In genomic region chr12:6929806-6930452, GRCh38 we compare ENCODE assay signal across 10 cellular contexts. TPM values are rescaled to one million over a fixed set of nuclear protein-coding genes. Genes with fewer than 3 reads are reported as not detected.
DNase-seq lines count a peak whose midpoint lies in the region; ATAC-seq, FAIRE-seq and TF ChIP-seq lines count a peak whose summit lies in the region.
"Had no signal": no experiment of that assay in that cellular context is flagged by ENCODE, and none has a peak within 500 bp of the region (broad histone marks: within the 10 kb centered on the region; RNA-seq: fewer than 3 reads in every experiment).

No MANE protein-coding gene starts in this region.

- peaks cover 57% of the 10 kb centered on the region for H3K4me1 Mint-ChIP-seq in activated T-cell treated with anti-CD3 and anti-CD28 coated beads, Interleukin-2, amount 50 U/mL, for 4 hours (ENCODE audit: low read depth)

- FAIRE-seq in K562 (lab: Jason Lieb, UNC), result peak; percentile 94

- H3K4me3 ChIP-seq in K562 (peak overlapping the region; percentile 76; the same call in 1 of the 2 replicates), lower lobe of right lung (peak overlapping the region; percentile 81), tibial nerve (peak overlapping the region in 2 of 4 donors; percentile 82 to 96)

- no peak; the same call in 1 of the 2 replicates for TF ChIP-seq EP300 in K562 (IDR thresholded peaks at IDR 0.05; ENCODE audit: low read length)
- TF ChIP-seq EP300 in tibial nerve (IDR thresholded peaks at IDR 0.05), result no peak

- no peak for TF ChIP-seq POLR2A in K562 (conservative IDR thresholded peaks at IDR 0.05)
- TF ChIP-seq POLR2A in tibial nerve (IDR thresholded peaks at IDR 0.05), result no peak

- H3K27ac ChIP-seq in K562 (ENCODE audit: extremely low read depth, low read depth, low read length) (peak overlapping the region; percentile 63), lower lobe of right lung (peak overlapping the region; percentile 86), tibial nerve (peak overlapping the region in 3 of 4 donors; percentile 96 to 99 (median 99))

- H3K36me3 Mint-ChIP-seq in activated T-cell treated with anti-CD3 and anti-CD28 coated beads, Interleukin-2, amount 50 U/mL, for 4 hours (ENCODE audit: insufficient read depth), result peaks cover 11% of the 10 kb centered on the region

- H3K9ac ChIP-seq in K562 (ENCODE audit: insufficient read depth in 1 of 2, low read depth in 2 of 2, low read length in 2 of 2), result peak overlapping the region; percentile 62 to 84; a peak in 3 of 4 replicates

- in situ Hi-C loops in K562 (cut with MboI), result no loop called here

- H3K27me3 Mint-ChIP-seq in activated T-cell treated with anti-CD3 and anti-CD28 coated beads, Interleukin-2, amount 50 U/mL, for 4 hours (ENCODE audit: low read depth), result no peaks in the 10 kb centered on the region

- BruUV-seq in K562 (replicated peaks; lab: Mats Ljungman, UMichigan), result no TSS peak

- H3K27me3 ChIP-seq in K562 (ENCODE audit: control insufficient read depth in 2 of 2, insufficient read depth in 2 of 2, low read length in 2 of 2), result no peaks in the 10 kb centered on the region
- H3K27me3 ChIP-seq in lower lobe of right lung (ENCODE audit: low read depth), result no peaks in the 10 kb centered on the region
- H3K27me3 ChIP-seq in tibial nerve, result no peaks in the 10 kb centered on the region

- H3K79me2 ChIP-seq in K562 (ENCODE audit: control insufficient read depth, insufficient read depth, low read length), result peaks cover 55% of the 10 kb centered on the region

- TF ChIP-seq CTCF in K562 (IDR thresholded peaks at IDR 0.05 in 2 of 3, conservative IDR thresholded peaks at IDR 0.05 in 1 of 3; ENCODE audit: insufficient read depth in 2 of 3, low read depth in 1 of 3, low read length in 3 of 3), result no peak
- no peak for TF ChIP-seq CTCF in lower lobe of right lung (IDR thresholded peaks at IDR 0.05)
- no peak for TF ChIP-seq CTCF in tibial nerve (IDR thresholded peaks at IDR 0.05)

- no peaks in the 10 kb centered on the region for H3K9me3 Mint-ChIP-seq in activated T-cell treated with anti-CD3 and anti-CD28 coated beads, Interleukin-2, amount 50 U/mL, for 4 hours

- peak overlapping the region; percentile 87 for H3K4me2 ChIP-seq in K562 (ENCODE audit: insufficient read depth, low read length)

- no peak overlapping the region for H2AFZ ChIP-seq in K562 (ENCODE audit: low read depth, low read length)

- peak overlapping the region; percentile 85 for H3K4me3 Mint-ChIP-seq in activated T-cell treated with anti-CD3 and anti-CD28 coated beads, Interleukin-2, amount 50 U/mL, for 4 hours

- no peak for TF ChIP-seq RAD21 in K562 (CRISPR knock-in tag; conservative IDR thresholded peaks at IDR 0.05 in 1 of 2, IDR thresholded peaks at IDR 0.05 in 1 of 2)

- no peaks in the 10 kb centered on the region for H3K9me3 ChIP-seq in K562 (replicated peaks; ENCODE audit: control insufficient read depth, insufficient read depth, low read depth, low read length)
- H3K9me3 ChIP-seq in lower lobe of right lung, result no peaks in the 10 kb centered on the region
- H3K9me3 ChIP-seq in tibial nerve, result no peaks in the 10 kb centered on the region

- intact Hi-C loops in K562 (cut with micrococcal nuclease) (loop anchor here (5.0 kb wide), 1 partner anchor 112 kb away; no protein-coding TSS in a partner anchor), lower lobe of right lung (cut with DNase I) (no loop called here)

- H4K20me1 ChIP-seq in K562 (replicated peaks; ENCODE audit: control insufficient read depth, insufficient read depth, low read length), result no peaks in the 10 kb centered on the region

- peaks cover 4% of the 10 kb centered on the region for H3K9me1 ChIP-seq in K562 (ENCODE audit: control insufficient read depth, insufficient read depth, low read length)

- 4% methylated on average over 3 of the region's 3 CpGs for WGBS in K562 (ENCODE audit: insufficient coverage, low coverage, missing lambda C conversion rate)
- 40 to 57% methylated on average over 3 of the region's 3 CpGs for WGBS in tibial nerve, 2 donors

- POLR2A ChIA-PET in K562 (lab: Yijun Ruan, JAX), result interaction anchor here (0.6 to 8.1 kb wide), 7 partner anchors 8 to 233 kb away, joined by 3 to 61 read pairs (median 4); partner anchors contain the start of genes C12orf57, CDCA3 and RNU7-1

- CTCF ChIA-PET in K562 (lab: Yijun Ruan, JAX; ENCODE audit: low intra/inter-chr PET ratio), result interaction anchor here (0.6 kb wide), 1 partner anchor 28 kb away, joined by 7 read pairs; no protein-coding TSS in a partner anchor

- no peak for DNase-seq in activated T-cell treated with anti-CD3 and anti-CD28 coated beads, Interleukin-2, amount 50 U/mL, for 4 hours
- DNase-seq in activated T-cell treated with anti-CD3 and anti-CD28 coated beads, Interleukin-2, amount 50 U/mL, for 48 hours, result no peak
- DNase-seq in K562 (ENCODE audit: extremely low read depth in 1 of 4, low spot score in 3 of 4) (peak in 2 of 4 experiments; percentile 67 to 83), lower lobe of right lung (no peak), tibial nerve (ENCODE audit: low spot score in 2 of 2) (no peak), NAMALWA (ENCODE audit: low spot score) (no peak)
- DNase-seq in stimulated activated CD8-positive, alpha-beta memory T cell treated with anti-CD3 and anti-CD28 coated beads, Interleukin-4, amount 100 ng/mL, for 48 hours, result no peak
- DNase-seq: dermis blood vessel endothelial cell had no signal

- no peak for ATAC-seq in activated T-cell treated with anti-CD3 and anti-CD28 coated beads, Interleukin-2, amount 50 U/mL, for 4 hours
- ATAC-seq in K562, result peak; percentile 64
- ATAC-seq in lower lobe of right lung, result no peak
- ATAC-seq in HG02884 (IDR thresholded peaks at IDR 0.05; ENCODE audit: unreplicated experiment), result no peak

- H3K36me3 ChIP-seq in K562 (ENCODE audit: control insufficient read depth, insufficient read depth, low read length), result peaks cover 24% of the 10 kb centered on the region; the same call in 2 of the 3 replicates
- peaks cover 18% of the 10 kb centered on the region for H3K36me3 ChIP-seq in lower lobe of right lung
- H3K36me3 ChIP-seq in tibial nerve, result peaks cover 0 to 15% (median 0%) of the 10 kb centered on the region in 3 donors

- H3K4me1 ChIP-seq in K562 (replicated peaks in 1 of 2; ENCODE audit: control insufficient read depth in 2 of 2, insufficient read depth in 2 of 2, low read length in 2 of 2) (peaks cover 40 to 44% of the 10 kb centered on the region in 2 experiments; a peak in 4 of 5 replicates), lower lobe of right lung (peaks cover 76% of the 10 kb centered on the region), tibial nerve (peaks cover 0 to 84% (median 49%) of the 10 kb centered on the region in 4 donors)

RNA-seq across cellular contexts. Expression of gene ATN1, which starts 2.2 kb away (rescaled TPM):
- 10 to 100 TPM; 65.8 to 73.9 (median 70.7) TPM for total RNA-seq in activated T-cell treated with anti-CD3 and anti-CD28 coated beads, Interleukin-2, amount 50 U/mL, for 4 hours
- 40.4 and 80.7 TPM in 2 replicates for total RNA-seq in K562 (2011; cell fraction: chromatin; rRNA removed; ENCODE audit: low replicate concordance)
- 33.9 and 34.2 TPM in 2 replicates for total RNA-seq in K562 (2011; cell fraction: nucleolus; rRNA removed)
- total RNA-seq in K562 (2011; cell fraction: nucleoplasm; rRNA removed), result 35.9 and 45.9 TPM in 2 replicates
- total RNA-seq in K562 (2014; rRNA removed) (3.9 and 6.6 TPM in 2 replicates), K562 (2014; rRNA removed; fragmentation: Illumina TruSeq; extraction: Trizol) (1.1 and 1.3 TPM in 2 replicates), K562 (2015; rRNA removed; fragmentation: Illumina TruSeq; extraction: Trizol) (2.6 and 3.4 TPM in 2 replicates), K562 (2021) (40.5 and 49.8 TPM in 2 replicates), lower lobe of right lung (123 TPM), tibial nerve (100 to 1,000 TPM in 3 of 4 donors, 10 to 100 TPM in 1; 92.2 to 260 (median 123) TPM)
- polyA plus RNA-seq in K562 (2011; rRNA removed) (2.7 and 8.6 TPM in 2 replicates), K562 (2014; fragmentation: Illumina TruSeq; extraction: Trizol) (31.0 and 37.6 TPM in 2 replicates), K562 (2014; fragmentation: Nextera tagmentation; extraction: Ambion mirVana) (under 1 TPM; 0.15 to 0.20 TPM), K562 (2014; rRNA removed) (21.8 and 28.6 TPM in 2 replicates)
- polyA plus RNA-seq in K562 (2011; cell fraction: cytosol; rRNA removed), result 4.1 and 7.5 TPM in 2 replicates
- polyA plus RNA-seq in K562 (2011; cell fraction: nucleus; rRNA removed), result 33.6 and 70.0 TPM in 2 replicates
- polyA plus RNA-seq in K562 (2012), result 32.7 and 40.7 TPM in 2 replicates
- 1.1 and 1.6 TPM in 2 replicates for polyA minus RNA-seq in K562 (2011; rRNA and poly(A)+ RNA removed)
- 13.8 and 27.9 TPM in 2 replicates for polyA minus RNA-seq in K562 (2011; cell fraction: cytosol; rRNA and poly(A)+ RNA removed)
- polyA minus RNA-seq in K562 (2011; cell fraction: nucleus; rRNA and poly(A)+ RNA removed), result 7.9 and 9.2 TPM in 2 replicates

RNA-seq across cellular contexts. Expression of gene RNU7-1, which starts 13.7 kb away (rescaled TPM):
- total RNA-seq in activated T-cell treated with anti-CD3 and anti-CD28 coated beads, Interleukin-2, amount 50 U/mL, for 4 hours, result not detected
- total RNA-seq in K562 (2011; cell fraction: chromatin; rRNA removed; ENCODE audit: low replicate concordance), result not detected in 2 replicates
- total RNA-seq in K562 (2011; cell fraction: nucleolus; rRNA removed), result not detected in 2 replicates
- total RNA-seq in K562 (2011; cell fraction: nucleoplasm; rRNA removed), result not detected in 2 replicates
- total RNA-seq in K562 (2014; rRNA removed) (not detected in 2 replicates), K562 (2014; rRNA removed; fragmentation: Illumina TruSeq; extraction: Trizol) (not detected in 2 replicates), K562 (2015; rRNA removed; fragmentation: Illumina TruSeq; extraction: Trizol) (not detected in 2 replicates), K562 (2021) (not detected in 2 replicates), lower lobe of right lung (not detected), tibial nerve (not detected)
- polyA plus RNA-seq in K562 (2011; rRNA removed) (not detected in 2 replicates), K562 (2014; fragmentation: Illumina TruSeq; extraction: Trizol) (not detected in 2 replicates), K562 (2014; fragmentation: Nextera tagmentation; extraction: Ambion mirVana) (not detected), K562 (2014; rRNA removed) (not detected in 2 replicates)
- polyA plus RNA-seq in K562 (2011; cell fraction: cytosol; rRNA removed), result not detected in 2 replicates
- not detected in 2 replicates for polyA plus RNA-seq in K562 (2011; cell fraction: nucleus; rRNA removed)
- not detected in 2 replicates for polyA plus RNA-seq in K562 (2012)
- not detected in 2 replicates for polyA minus RNA-seq in K562 (2011; rRNA and poly(A)+ RNA removed)
- polyA minus RNA-seq in K562 (2011; cell fraction: cytosol; rRNA and poly(A)+ RNA removed), result not detected in 2 replicates
- polyA minus RNA-seq in K562 (2011; cell fraction: nucleus; rRNA and poly(A)+ RNA removed), result not detected in 2 replicates
- total RNA-seq: dermis blood vessel endothelial cell, H4 had no signal

RNA-seq across cellular contexts. Expression of gene C12orf57, which starts 13.9 kb away (rescaled TPM):
- total RNA-seq in activated T-cell treated with anti-CD3 and anti-CD28 coated beads, Interleukin-2, amount 50 U/mL, for 4 hours, result 100 to 1,000 TPM; 180 to 190 (median 184) TPM
- total RNA-seq in K562 (2011; cell fraction: chromatin; rRNA removed; ENCODE audit: low replicate concordance), result 30.7 and 66.4 TPM in 2 replicates
- 89.2 and 92.8 TPM in 2 replicates for total RNA-seq in K562 (2011; cell fraction: nucleolus; rRNA removed)
- total RNA-seq in K562 (2011; cell fraction: nucleoplasm; rRNA removed), result 81.8 and 119 TPM in 2 replicates
- total RNA-seq in K562 (2014; rRNA removed) (131 and 140 TPM in 2 replicates), K562 (2014; rRNA removed; fragmentation: Illumina TruSeq; extraction: Trizol) (22.9 and 26.7 TPM in 2 replicates), K562 (2015; rRNA removed; fragmentation: Illumina TruSeq; extraction: Trizol) (113 and 115 TPM in 2 replicates), K562 (2021) (104 and 113 TPM in 2 replicates), lower lobe of right lung (181 TPM), tibial nerve (100 to 1,000 TPM; 569 to 764 (median 665) TPM)
- polyA plus RNA-seq in K562 (2011; rRNA removed) (190 and 317 TPM in 2 replicates), K562 (2014; fragmentation: Illumina TruSeq; extraction: Trizol) (41.5 and 120 TPM in 2 replicates), K562 (2014; fragmentation: Nextera tagmentation; extraction: Ambion mirVana) (100 to 1,000 TPM in 1 of 2 experiments, 10 to 100 TPM in 1; 64.2 to 107 TPM), K562 (2014; rRNA removed) (188 and 191 TPM in 2 replicates)
- 504 and 556 TPM in 2 replicates for polyA plus RNA-seq in K562 (2011; cell fraction: cytosol; rRNA removed)
- 180 and 275 TPM in 2 replicates for polyA plus RNA-seq in K562 (2011; cell fraction: nucleus; rRNA removed)
- 150 and 417 TPM in 2 replicates for polyA plus RNA-seq in K562 (2012)
- polyA minus RNA-seq in K562 (2011; rRNA and poly(A)+ RNA removed), result 37.7 TPM in 2 replicates
- polyA minus RNA-seq in K562 (2011; cell fraction: cytosol; rRNA and poly(A)+ RNA removed), result 34.5 and 61.2 TPM in 2 replicates
- polyA minus RNA-seq in K562 (2011; cell fraction: nucleus; rRNA and poly(A)+ RNA removed), result 33.4 and 59.2 TPM in 2 replicates

RNA-seq across cellular contexts. Expression of gene ENO2, which starts 15.5 kb away (rescaled TPM):
- 10 to 100 TPM; 83.5 to 97.4 (median 85.2) TPM for total RNA-seq in activated T-cell treated with anti-CD3 and anti-CD28 coated beads, Interleukin-2, amount 50 U/mL, for 4 hours
- total RNA-seq in K562 (2011; cell fraction: chromatin; rRNA removed; ENCODE audit: low replicate concordance), result 58.9 and 105 TPM in 2 replicates
- 52.2 and 55.9 TPM in 2 replicates for total RNA-seq in K562 (2011; cell fraction: nucleolus; rRNA removed)
- 54.7 and 61.2 TPM in 2 replicates for total RNA-seq in K562 (2011; cell fraction: nucleoplasm; rRNA removed)
- total RNA-seq in K562 (2014; rRNA removed) (10.9 and 14.1 TPM in 2 replicates), K562 (2014; rRNA removed; fragmentation: Illumina TruSeq; extraction: Trizol) (10.2 and 12.4 TPM in 2 replicates), K562 (2015; rRNA removed; fragmentation: Illumina TruSeq; extraction: Trizol) (13.0 and 13.9 TPM in 2 replicates), K562 (2021) (18.1 and 20.3 TPM in 2 replicates), lower lobe of right lung (41.9 TPM), tibial nerve (10 to 100 TPM; 14.0 to 25.8 (median 15.9) TPM)
- polyA plus RNA-seq in K562 (2011; rRNA removed) (43.3 and 70.5 TPM in 2 replicates), K562 (2014; fragmentation: Illumina TruSeq; extraction: Trizol) (22.8 and 25.2 TPM in 2 replicates), K562 (2014; fragmentation: Nextera tagmentation; extraction: Ambion mirVana) (10 to 100 TPM; 23.2 to 27.6 TPM), K562 (2014; rRNA removed) (20.5 and 21.0 TPM in 2 replicates)
- polyA plus RNA-seq in K562 (2011; cell fraction: cytosol; rRNA removed), result 33.7 and 81.5 TPM in 2 replicates
- 166 and 226 TPM in 2 replicates for polyA plus RNA-seq in K562 (2011; cell fraction: nucleus; rRNA removed)
- 49.7 and 51.0 TPM in 2 replicates for polyA plus RNA-seq in K562 (2012)
- polyA minus RNA-seq in K562 (2011; rRNA and poly(A)+ RNA removed), result 24.6 and 30.6 TPM in 2 replicates
- 11.5 and 21.7 TPM in 2 replicates for polyA minus RNA-seq in K562 (2011; cell fraction: cytosol; rRNA and poly(A)+ RNA removed)
- 18.6 and 33.5 TPM in 2 replicates for polyA minus RNA-seq in K562 (2011; cell fraction: nucleus; rRNA and poly(A)+ RNA removed)

RNA-seq across cellular contexts. Expression of gene PTPN6, which starts 21.2 kb away (rescaled TPM):
- total RNA-seq in activated T-cell treated with anti-CD3 and anti-CD28 coated beads, Interleukin-2, amount 50 U/mL, for 4 hours, result 100 to 1,000 TPM; 309 to 404 (median 401) TPM
- 2.3 and 4.5 TPM in 2 replicates for total RNA-seq in K562 (2011; cell fraction: chromatin; rRNA removed; ENCODE audit: low replicate concordance)
- 3.3 and 4.3 TPM in 2 replicates for total RNA-seq in K562 (2011; cell fraction: nucleolus; rRNA removed)
- total RNA-seq in K562 (2011; cell fraction: nucleoplasm; rRNA removed), result 2.6 and 2.8 TPM in 2 replicates
- total RNA-seq in K562 (2014; rRNA removed) (5.1 and 7.3 TPM in 2 replicates), K562 (2014; rRNA removed; fragmentation: Illumina TruSeq; extraction: Trizol) (1.5 and 1.6 TPM in 2 replicates), K562 (2015; rRNA removed; fragmentation: Illumina TruSeq; extraction: Trizol) (2.7 and 4.4 TPM in 2 replicates), K562 (2021) (4.1 and 6.4 TPM in 2 replicates), lower lobe of right lung (209 TPM), tibial nerve (10 to 100 TPM; 11.9 to 31.5 (median 20.8) TPM)
- polyA plus RNA-seq in K562 (2011; rRNA removed) (3.9 and 7.5 TPM in 2 replicates), K562 (2014; fragmentation: Illumina TruSeq; extraction: Trizol) (5.1 and 5.6 TPM in 2 replicates), K562 (2014; fragmentation: Nextera tagmentation; extraction: Ambion mirVana) (1 to 10 TPM; 2.0 to 3.0 TPM), K562 (2014; rRNA removed) (4.4 and 4.7 TPM in 2 replicates)
- 5.1 and 8.7 TPM in 2 replicates for polyA plus RNA-seq in K562 (2011; cell fraction: cytosol; rRNA removed)
- polyA plus RNA-seq in K562 (2011; cell fraction: nucleus; rRNA removed), result 8.0 and 10.0 TPM in 2 replicates
- polyA plus RNA-seq in K562 (2012), result 6.6 and 9.3 TPM in 2 replicates
- polyA minus RNA-seq in K562 (2011; rRNA and poly(A)+ RNA removed), result 2.0 and 5.6 TPM in 2 replicates
- 1.6 and 10.2 TPM in 2 replicates for polyA minus RNA-seq in K562 (2011; cell fraction: cytosol; rRNA and poly(A)+ RNA removed)
- 2.0 and 5.2 TPM in 2 replicates for polyA minus RNA-seq in K562 (2011; cell fraction: nucleus; rRNA and poly(A)+ RNA removed)
- total RNA-seq: H4 had no signal
